ENCODE assay signal across 16 cellular contexts in the genomic region with DNA sequence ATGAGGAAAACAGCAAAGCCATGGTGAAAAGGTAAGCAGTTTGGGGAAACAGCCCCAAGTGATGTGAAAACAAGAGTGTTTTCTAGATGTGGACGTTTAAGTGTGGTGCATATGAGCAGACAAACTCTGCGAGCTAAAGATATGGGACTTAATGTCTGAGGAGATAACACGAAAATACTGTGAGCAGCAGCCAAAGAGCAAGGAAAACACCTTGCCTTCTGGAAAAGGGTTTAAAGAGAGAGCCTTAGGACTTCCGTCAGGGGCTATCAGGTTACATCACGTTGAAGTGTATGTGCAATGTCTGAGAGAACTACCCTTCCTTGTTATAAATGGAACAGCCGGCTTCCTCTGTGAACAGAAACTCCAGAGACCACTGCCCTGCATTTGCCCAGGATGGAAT. TPM values are rescaled to one million over a fixed set of nuclear protein-coding genes. Genes with fewer than 3 reads are reported as not detected.
A peak's percentile ranks its signal among the peaks of the same experiment; 100 is the strongest.
DNase-seq lines count a peak whose midpoint lies in the region; ATAC-seq, FAIRE-seq and TF ChIP-seq lines count a peak whose summit lies in the region.
"Had no signal": no experiment of that assay in that cellular context is flagged by ENCODE, and none has a peak within 500 bp of the region (broad histone marks: within the 10 kb centered on the region; RNA-seq: fewer than 3 reads in every experiment).

No MANE protein-coding gene starts in this region.

- peak overlapping the region; percentile 90 for H3K27ac Mint-ChIP-seq in activated naive CD8-positive, alpha-beta T cell treated with anti-CD3 and anti-CD28 coated beads, Interleukin-2, amount 50 U/mL, for 24 hours

- H3K27ac ChIP-seq in cardiac muscle cell (peak overlapping the region; percentile 95), thymus (ENCODE audit: low read depth) (peak overlapping the region; percentile 75), pancreas (no peak overlapping the region)
- H3K27ac ChIP-seq: prostate gland, stomach had no signal

- peaks cover 9% of the 10 kb centered on the region for H3K36me3 Mint-ChIP-seq in activated naive CD8-positive, alpha-beta T cell treated with anti-CD3 and anti-CD28 coated beads, Interleukin-2, amount 50 U/mL, for 24 hours (ENCODE audit: low read depth)

- 71% methylated on average over 6 of the region's 6 CpGs for WGBS in thymus
- WGBS in pancreas, 2 donors, result 68 to 75% methylated on average over 6 of the region's 6 CpGs

- no peak for FAIRE-seq in pancreas (lab: Jason Lieb, UNC)

- ATAC-seq in left cardiac atrium (no peak), pancreas (no peak), HG02973 (IDR thresholded peaks at IDR 0.05; ENCODE audit: unreplicated experiment) (no peak)
- no peak for ATAC-seq in activated naive CD8-positive, alpha-beta T cell treated with anti-CD3 and anti-CD28 coated beads, Interleukin-2, amount 50 U/mL, for 24 hours
- ATAC-seq: esophagus mucosa had no signal

- intact Hi-C loops in left cardiac atrium (cut with DNase I), result no loop called here
- intact Hi-C loops in pancreas (cut with DNase I), result no loop called here

- no peak overlapping the region for H3K4me3 ChIP-seq in cardiac muscle cell
- no peak overlapping the region for H3K4me3 ChIP-seq in thymus (ENCODE audit: low read length)
- no peak overlapping the region for H3K4me3 ChIP-seq in pancreas
- H3K4me3 ChIP-seq: prostate gland, stomach had no signal

- no peaks in the 10 kb centered on the region for H3K27me3 Mint-ChIP-seq in activated naive CD8-positive, alpha-beta T cell treated with anti-CD3 and anti-CD28 coated beads, Interleukin-2, amount 50 U/mL, for 24 hours

- H3K4me1 ChIP-seq in cardiac muscle cell (ENCODE audit: low read depth), result peaks cover 69% of the 10 kb centered on the region
- H3K4me1 ChIP-seq in thymus (ENCODE audit: control insufficient read depth, insufficient read depth, low read length), result peaks cover 61% of the 10 kb centered on the region
- peaks cover 0 to 5% (median 0%) of the 10 kb centered on the region in 3 donors for H3K4me1 ChIP-seq in pancreas
- H3K4me1 ChIP-seq: prostate gland, stomach had no signal

- H3K9me3 Mint-ChIP-seq in activated naive CD8-positive, alpha-beta T cell treated with anti-CD3 and anti-CD28 coated beads, Interleukin-2, amount 50 U/mL, for 24 hours, result no peaks in the 10 kb centered on the region
- H3K9me3 Mint-ChIP-seq: central memory CD8-positive, alpha-beta T cell had no signal

- H3K27me3 ChIP-seq in cardiac muscle cell (no peaks in the 10 kb centered on the region), thymus (ENCODE audit: control insufficient read depth, insufficient read depth) (no peaks in the 10 kb centered on the region), pancreas (no peaks in the 10 kb centered on the region)
- H3K27me3 ChIP-seq: stomach had no signal

- TF ChIP-seq CTCF in cardiac muscle cell (IDR thresholded peaks at IDR 0.05; ENCODE audit: low read depth, low read length) (no peak), pancreas (IDR thresholded peaks at IDR 0.05) (no peak)

- H3K4me1 Mint-ChIP-seq in activated naive CD8-positive, alpha-beta T cell treated with anti-CD3 and anti-CD28 coated beads, Interleukin-2, amount 50 U/mL, for 24 hours, result peaks cover 100% of the 10 kb centered on the region

- peak overlapping the region; percentile 24 for H3K4me3 Mint-ChIP-seq in activated naive CD8-positive, alpha-beta T cell treated with anti-CD3 and anti-CD28 coated beads, Interleukin-2, amount 50 U/mL, for 24 hours
- H3K4me3 Mint-ChIP-seq: central memory CD8-positive, alpha-beta T cell had no signal

- no peaks in the 10 kb centered on the region for H3K36me3 ChIP-seq in cardiac muscle cell
- H3K36me3 ChIP-seq in thymus (ENCODE audit: control insufficient read depth, insufficient read depth), result peaks cover 33% of the 10 kb centered on the region
- H3K36me3 ChIP-seq in pancreas, result no peaks in the 10 kb centered on the region
- H3K36me3 ChIP-seq: prostate gland, stomach had no signal

- no peaks in the 10 kb centered on the region for H3K9me3 ChIP-seq in cardiac muscle cell (ENCODE audit: low read depth)
- no peaks in the 10 kb centered on the region for H3K9me3 ChIP-seq in thymus (ENCODE audit: control insufficient read depth)
- H3K9me3 ChIP-seq in pancreas, result no peaks in the 10 kb centered on the region
- H3K9me3 ChIP-seq: prostate gland, stomach had no signal

- peak in 1 of 2 donors; percentile 79 for DNase-seq in cardiac muscle cell (ENCODE audit: low read depth in 1 of 2, low spot score in 1 of 2)
- no peak for DNase-seq in left cardiac atrium
- DNase-seq in NCI-H748 (lab: John Stamatoyannopoulos, UW; ENCODE audit: unreplicated experiment), result peak; percentile 8
- DNase-seq in activated naive CD8-positive, alpha-beta T cell treated with anti-CD3 and anti-CD28 coated beads, Interleukin-2, amount 50 U/mL, for 24 hours, result no peak
- DNase-seq in pancreas, result no peak
- no peak for DNase-seq in SW480 (ENCODE audit: low spot score)
- DNase-seq: COR-L47; mesendoderm; NCI-H1048; stimulated activated CD4-positive, alpha-beta T cell treated with anti-CD3 and anti-CD28 coated beads, Interleukin-4, amount 100 ng/mL, for 1 hour; stomach had no signal

RNA-seq across cellular contexts. Expression of gene LEF1, which starts 54.2 kb away (rescaled TPM):
- total RNA-seq in cardiac muscle cell, result 67.2 and 70.3 TPM in 2 replicates
- polyA plus RNA-seq in cardiac muscle cell, result 45.8 and 69.1 TPM in 2 replicates
- 1 to 10 TPM in 1 of 2 donors, under 1 TPM in 1; 0.71 to 1.3 TPM for total RNA-seq in left cardiac atrium
- polyA plus RNA-seq in thymus, result 536 TPM
- total RNA-seq in pancreas, result 1 to 10 TPM in 3 of 6 donors, under 1 TPM in 3; 0.28 to 3.5 (median 1.1) TPM
- under 1 TPM; 0.61 to 0.73 TPM for polyA plus RNA-seq in pancreas

Comparison
In these comparisons a context has a peak if more than half of its experiments do, and no peak if none do; other contexts are left out.
1. RNA of gene LEF1, which starts 54.2 kb away (total RNA-seq): 67.2 to 70.3 TPM in cardiac muscle cell; 0.71 to 1.3 TPM in left cardiac atrium and 0.28 to 3.5 TPM in pancreas; every median in the first group is over 10 times any median in the second.
2. H3K27ac ChIP-seq: peak in cardiac muscle cell (single experiment) and thymus (single experiment); none in pancreas (0 of 4).